In genomic region chr17:9475259-9475658, GRCh38 we compare ENCODE assay signal across 15 cellular contexts.
"Had no signal": no experiment of that assay in that cellular context is flagged by ENCODE, and none has a peak within 500 bp of the region (broad histone marks: within the 10 kb centered on the region; RNA-seq: fewer than 3 reads in every experiment).

No MANE protein-coding gene starts in this region.

- H3K9me3 ChIP-seq: gastroesophageal sphincter, lower lobe of right lung, mucosa of descending colon, stomach, thyroid gland had no signal

- H3K4me1 Mint-ChIP-seq: nephron had no signal

- ATAC-seq: activated CD4-positive, CD25-positive, alpha-beta regulatory T cell treated with anti-CD3 and anti-CD28 coated beads, Interleukin-2, amount 50 U/mL, for 24 hours; activated T-cell treated with anti-CD3 and anti-CD28 coated beads, Interleukin-2, amount 50 U/mL, for 4 hours; gastroesophageal sphincter; left cardiac atrium; lower lobe of right lung; mucosa of descending colon had no signal

- H3K27me3 Mint-ChIP-seq: activated naive CD8-positive, alpha-beta T cell treated with anti-CD3 and anti-CD28 coated beads for 36 hours had no signal

- H3K9me3 Mint-ChIP-seq: activated naive CD8-positive, alpha-beta T cell treated with anti-CD3 and anti-CD28 coated beads for 36 hours; activated T-cell treated with anti-CD3 and anti-CD28 coated beads, Interleukin-2, amount 50 U/mL, for 4 hours; nephron had no signal

- H3K27ac ChIP-seq: gastroesophageal sphincter, lower lobe of right lung, skin epidermis, stomach, thyroid gland had no signal

- H3K4me3 Mint-ChIP-seq: activated naive CD8-positive, alpha-beta T cell treated with anti-CD3 and anti-CD28 coated beads for 36 hours; activated T-cell treated with anti-CD3 and anti-CD28 coated beads, Interleukin-2, amount 50 U/mL, for 4 hours; nephron had no signal

- H3K27ac Mint-ChIP-seq: activated naive CD8-positive, alpha-beta T cell treated with anti-CD3 and anti-CD28 coated beads for 36 hours had no signal

- H3K4me3 ChIP-seq: gastroesophageal sphincter, lower lobe of right lung, mucosa of descending colon, skin epidermis, stomach, thyroid gland had no signal

- DNase-seq: activated CD4-positive, alpha-beta T cell treated with anti-CD3 and anti-CD28 coated beads, Interleukin-2, amount 50 U/mL, for 4 hours; activated gamma-delta T cell; activated naive CD8-positive, alpha-beta T cell treated with anti-CD3 and anti-CD28 coated beads for 36 hours; activated T-cell treated with anti-CD3 and anti-CD28 coated beads, Interleukin-2, amount 50 U/mL, for 4 hours; aorta; left cardiac atrium; lower lobe of right lung; mucosa of descending colon; stimulated activated CD4-positive, alpha-beta T cell treated with anti-CD3 and anti-CD28 coated beads, Interleukin-4, amount 100 ng/mL, for 4 hours; stomach; thyroid gland had no signal

- H3K27me3 ChIP-seq: gastroesophageal sphincter, stomach, thyroid gland had no signal

- H3K36me3 ChIP-seq: gastroesophageal sphincter, stomach, thyroid gland had no signal

- H3K4me1 ChIP-seq: thyroid gland had no signal
